In the genomic region with DNA sequence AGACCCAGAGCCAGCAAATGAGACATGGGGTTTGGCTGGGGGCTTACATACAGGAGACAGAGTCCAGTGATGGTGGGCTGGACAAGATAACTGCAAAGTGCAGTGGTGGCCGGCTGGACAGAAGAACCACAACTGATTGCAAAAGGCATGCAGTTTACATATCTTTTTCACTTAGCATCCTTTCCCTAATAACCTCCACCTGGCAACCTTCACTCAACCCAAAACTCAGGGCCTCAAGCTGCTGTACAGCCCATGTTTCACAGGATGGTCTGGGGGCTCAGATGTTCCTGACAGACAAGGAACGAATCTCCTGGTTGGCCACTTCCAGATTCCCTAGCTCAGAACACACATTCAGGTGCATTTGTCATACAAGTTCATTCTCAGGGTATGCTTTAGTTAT, we compare ENCODE assay signal across 10 cellular contexts. TPM values are rescaled to one million over a fixed set of nuclear protein-coding genes. Genes with fewer than 3 reads are reported as not detected.
DNase-seq lines count a peak whose midpoint lies in the region; ATAC-seq and TF ChIP-seq lines count a peak whose summit lies in the region.
"Had no signal": no experiment of that assay in that cellular context is flagged by ENCODE, and none has a peak within 500 bp of the region (broad histone marks: within the 10 kb centered on the region; RNA-seq: fewer than 3 reads in every experiment).

No MANE protein-coding gene starts in this region.

- H3K4me3 Mint-ChIP-seq in IgD-negative memory B cell = peak overlapping the region in 1 of 4 donors; percentile 89
- H3K4me3 Mint-ChIP-seq in activated B cell treated with CpG ODN at 0.5 μM for 24 hours = no peak overlapping the region
- H3K4me3 Mint-ChIP-seq in glutamatergic neuron (ENCODE audit: unreplicated experiment) = no peak overlapping the region
- no peak overlapping the region for H3K4me3 Mint-ChIP-seq in stimulated activated naive B cell treated with anti-CD40 and anti-IgM and Interleukin-4, amounts not matched to agents 10 μg/mL and 1 μg/mL and 100 μg/mL, for 72 hours
- H3K4me3 Mint-ChIP-seq: nephron progenitor cell had no signal

- intact Hi-C loops in activated B cell treated with CpG ODN at 0.5 μM for 24 hours (cut with micrococcal nuclease) = loop anchor here (1.0 to 10.0 kb wide), 6 partner anchors 8 to 949 kb away; a partner anchor contains a TSS

- POLR2A ChIA-PET in activated B cell treated with CpG ODN at 0.5 μM for 24 hours (lab: Charles Lee) = interaction anchor here (0.6 to 5.3 kb wide), 5 partner anchors 9 to 789 kb away, joined by 3 to 219 read pairs (median 4); no protein-coding TSS in a partner anchor

- no peaks in the 10 kb centered on the region for H3K9me3 Mint-ChIP-seq in IgD-negative memory B cell
- H3K9me3 Mint-ChIP-seq in activated B cell treated with CpG ODN at 0.5 μM for 24 hours = no peaks in the 10 kb centered on the region
- H3K9me3 Mint-ChIP-seq in glutamatergic neuron (ENCODE audit: unreplicated experiment) = peaks cover 11% of the 10 kb centered on the region
- no peaks in the 10 kb centered on the region for H3K9me3 Mint-ChIP-seq in stimulated activated naive B cell treated with anti-CD40 and anti-IgM and Interleukin-4, amounts not matched to agents 10 μg/mL and 1 μg/mL and 100 μg/mL, for 72 hours
- H3K9me3 Mint-ChIP-seq: brain, nephron progenitor cell had no signal

- H3K27ac Mint-ChIP-seq in IgD-negative memory B cell (peak overlapping the region; percentile 97 to 100 (median 97)), activated B cell treated with CpG ODN at 0.5 μM for 24 hours (peak overlapping the region; percentile 97), glutamatergic neuron (ENCODE audit: unreplicated experiment) (peak overlapping the region; percentile 70)
- peak overlapping the region; percentile 98 for H3K27ac Mint-ChIP-seq in stimulated activated naive B cell treated with anti-CD40 and anti-IgM and Interleukin-4, amounts not matched to agents 10 μg/mL and 1 μg/mL and 100 μg/mL, for 72 hours

- TF ChIP-seq CTCF in activated B cell treated with CpG ODN at 0.5 μM for 24 hours (IDR thresholded peaks at IDR 0.05) (no peak), glutamatergic neuron (IDR thresholded peaks at IDR 0.05; ENCODE audit: partially characterized antibody, unreplicated experiment) (no peak)

- H3K36me3 Mint-ChIP-seq in IgD-negative memory B cell (no peaks in the 10 kb centered on the region), activated B cell treated with CpG ODN at 0.5 μM for 24 hours (ENCODE audit: low read depth) (no peaks in the 10 kb centered on the region), glutamatergic neuron (ENCODE audit: unreplicated experiment) (no peaks in the 10 kb centered on the region)
- no peaks in the 10 kb centered on the region for H3K36me3 Mint-ChIP-seq in stimulated activated naive B cell treated with anti-CD40 and anti-IgM and Interleukin-4, amounts not matched to agents 10 μg/mL and 1 μg/mL and 100 μg/mL, for 72 hours
- H3K36me3 Mint-ChIP-seq: brain had no signal

- DNase-seq in activated B cell treated with CpG ODN at 0.5 μM for 24 hours (no peak), glutamatergic neuron (no peak), kidney glomerular epithelial cell (lab: John Stamatoyannopoulos, UW) (no peak), NCI-H526 treated with DMSO at 0.1 percent for 48 hours (lab: John Stamatoyannopoulos, UW) (no peak)
- DNase-seq in stimulated activated naive B cell treated with anti-CD40 and anti-IgM and Interleukin-4, amounts not matched to agents 10 μg/mL and 1 μg/mL and 100 μg/mL, for 72 hours = no peak
- DNase-seq: NCI-H2081 treated with DMSO at 0.1 percent for 48 hours, nephron progenitor cell had no signal

- ATAC-seq in activated B cell treated with CpG ODN at 0.5 μM for 24 hours (ENCODE audit: low read depth) = no peak
- ATAC-seq in stimulated activated naive B cell treated with anti-CD40 and anti-IgM and Interleukin-4, amounts not matched to agents 10 μg/mL and 1 μg/mL and 100 μg/mL, for 72 hours (replicated peaks) = no peak
- no peak for ATAC-seq in HG03378 (IDR thresholded peaks at IDR 0.05; ENCODE audit: unreplicated experiment)

- H3K27me3 Mint-ChIP-seq in IgD-negative memory B cell (no peaks in the 10 kb centered on the region), activated B cell treated with CpG ODN at 0.5 μM for 24 hours (no peaks in the 10 kb centered on the region), glutamatergic neuron (ENCODE audit: unreplicated experiment) (peaks cover 16% of the 10 kb centered on the region)
- no peaks in the 10 kb centered on the region for H3K27me3 Mint-ChIP-seq in stimulated activated naive B cell treated with anti-CD40 and anti-IgM and Interleukin-4, amounts not matched to agents 10 μg/mL and 1 μg/mL and 100 μg/mL, for 72 hours
- H3K27me3 Mint-ChIP-seq: brain had no signal

- CTCF ChIA-PET in activated B cell treated with CpG ODN at 0.5 μM for 24 hours (lab: Charles Lee) = no interaction called here

- H3K4me1 Mint-ChIP-seq in IgD-negative memory B cell (peaks cover 55 to 88% (median 66%) of the 10 kb centered on the region in 3 donors), activated B cell treated with CpG ODN at 0.5 μM for 24 hours (peaks cover 98% of the 10 kb centered on the region), glutamatergic neuron (ENCODE audit: low read depth, unreplicated experiment) (peaks cover 49% of the 10 kb centered on the region)
- peaks cover 62 to 87% of the 10 kb centered on the region in 2 donors for H3K4me1 Mint-ChIP-seq in stimulated activated naive B cell treated with anti-CD40 and anti-IgM and Interleukin-4, amounts not matched to agents 10 μg/mL and 1 μg/mL and 100 μg/mL, for 72 hours

RNA-seq across cellular contexts. Expression of a gene that starts 7.8 kb away (rescaled TPM):
- 319 TPM for polyA plus RNA-seq in IgD-negative memory B cell
- total RNA-seq in activated B cell treated with CpG ODN at 0.5 μM for 24 hours (143 and 145 TPM in 2 replicates), glutamatergic neuron (ENCODE audit: unreplicated experiment) (149 TPM)

RNA-seq across cellular contexts. Expression of a gene that starts 55.0 kb away (rescaled TPM):
- polyA plus RNA-seq in IgD-negative memory B cell = 17.6 TPM
- total RNA-seq in activated B cell treated with CpG ODN at 0.5 μM for 24 hours (28.4 and 29.0 TPM in 2 replicates), glutamatergic neuron (ENCODE audit: unreplicated experiment) (39.1 TPM)

RNA-seq across cellular contexts. Expression of a gene that starts 55.4 kb away (rescaled TPM):
- 105 TPM for polyA plus RNA-seq in IgD-negative memory B cell
- 92.7 and 106 TPM in 2 replicates for total RNA-seq in activated B cell treated with CpG ODN at 0.5 μM for 24 hours
- 98.3 TPM for total RNA-seq in glutamatergic neuron (ENCODE audit: unreplicated experiment)
